14 cellular contexts compared by ENCODE assay signal in the genomic region with DNA sequence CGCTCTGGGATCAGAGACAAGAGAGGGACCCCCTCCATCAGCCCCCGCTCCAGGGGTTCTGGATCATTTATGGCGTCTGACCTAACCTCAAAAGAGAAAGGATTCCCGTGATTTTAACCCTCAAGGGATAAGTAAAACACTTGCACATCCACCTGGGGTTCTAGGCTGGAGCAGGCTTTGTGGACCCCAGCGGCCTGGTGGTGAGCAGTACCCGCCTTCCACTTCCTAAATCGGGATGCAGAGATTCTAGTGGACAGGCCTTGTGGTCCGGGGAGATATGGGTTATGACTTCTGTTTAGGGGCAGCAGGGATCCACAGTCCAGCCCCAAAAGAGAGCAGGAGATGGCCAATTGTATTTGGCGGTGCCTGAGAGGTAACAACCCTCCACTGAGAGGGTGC. TPM values are rescaled to one million over a fixed set of nuclear protein-coding genes. Genes with fewer than 3 reads are reported as not detected.
A peak's percentile ranks its signal among the peaks of the same experiment; 100 is the strongest.
DNase-seq lines count a peak whose midpoint lies in the region; ATAC-seq and TF ChIP-seq lines count a peak whose summit lies in the region.
"Had no signal": no experiment of that assay in that cellular context is flagged by ENCODE, and none has a peak within 500 bp of the region (broad histone marks: within the 10 kb centered on the region; RNA-seq: fewer than 3 reads in every experiment).

No MANE protein-coding gene starts in this region.

- CTCF ChIA-PET in RWPE1 (lab: Yijun Ruan, JAX) = interaction anchor here (0.6 to 1.3 kb wide), 2 partner anchors 84 to 1567 kb away, joined by 4 read pairs; partner anchors contain the start of gene HES7

- H3K27me3 ChIP-seq in esophagus (ENCODE audit: control insufficient read depth in 1 of 2, insufficient read depth in 2 of 2, low read length in 2 of 2) (no peaks in the 10 kb centered on the region), neuron (ENCODE audit: insufficient read depth, low read length) (peaks cover 13% of the 10 kb centered on the region)

- peaks cover 68 to 79% (median 73%) of the 10 kb centered on the region in 3 donors for H3K27me3 Mint-ChIP-seq in CD14-positive monocyte (ENCODE audit: low read depth in 3 of 3)

- 51 to 52% methylated on average over 9 of the region's 9 CpGs for WGBS in esophagus, 2 donors

- H3K36me3 ChIP-seq in esophagus (ENCODE audit: control insufficient read depth in 2 of 2, insufficient read depth in 2 of 2, low read length in 1 of 2) = no peaks in the 10 kb centered on the region
- no peaks in the 10 kb centered on the region for H3K36me3 ChIP-seq in neuron (ENCODE audit: insufficient read depth, low read length)

- H3K4me3 ChIP-seq in esophagus (ENCODE audit: low read depth in 1 of 2, low read length in 2 of 2) (peak overlapping the region; percentile 46 to 67), neuron (ENCODE audit: low read length) (peak overlapping the region; percentile 31)

- POLR2A ChIA-PET in RWPE1 (lab: Yijun Ruan, JAX; ENCODE audit: low non-redundant PET) = no interaction called here

- intact Hi-C loops in CD14-positive monocyte (cut with micrococcal nuclease) = no loop called here

- no peak overlapping the region for H2AFZ ChIP-seq in neuron (ENCODE audit: low read depth, low read length)

- no peak overlapping the region for H3K27ac Mint-ChIP-seq in CD14-positive monocyte

- H3K36me3 Mint-ChIP-seq in CD14-positive monocyte = peaks cover 0 to 7% of the 10 kb centered on the region in 2 donors

- H3K4me1 Mint-ChIP-seq in CD14-positive monocyte = peaks cover 10% of the 10 kb centered on the region

- TF ChIP-seq CTCF in CD14-positive monocyte (IDR thresholded peaks at IDR 0.05) (no peak), RWPE1 (conservative IDR thresholded peaks at IDR 0.05; ENCODE audit: low read depth) (no peak)

- ATAC-seq in GM18519 (IDR thresholded peaks at IDR 0.05; ENCODE audit: low FRiP score, unreplicated experiment) = no peak
- ATAC-seq in GM19023 (IDR thresholded peaks at IDR 0.05; ENCODE audit: unreplicated experiment) = no peak

- H3K27ac ChIP-seq in RWPE1 (peak overlapping the region; percentile 100), esophagus (ENCODE audit: low read depth in 2 of 2, low read length in 1 of 2) (peak overlapping the region; percentile 72 to 78)

- peak overlapping the region; percentile 58 to 83 for H3K4me3 Mint-ChIP-seq in CD14-positive monocyte

- DNase-seq in CD14-positive monocyte (ENCODE audit: low spot score) (no peak), RWPE1 (ENCODE audit: low spot score) (no peak)
- no peak for DNase-seq in stimulated activated CD4-positive, alpha-beta T cell treated with anti-CD3 and anti-CD28 coated beads, Interleukin-4, amount 100 ng/mL, for 1 hour
- no peak for DNase-seq in stimulated activated CD4-positive, alpha-beta T cell treated with anti-CD3 and anti-CD28 coated beads, Interleukin-2, amount 100 ng/mL, for 48 hours
- DNase-seq: activated effector memory CD4-positive, alpha-beta T cell treated with anti-CD3 and anti-CD28 coated beads, Interleukin-2, amount 50 U/mL, for 16 hours; IMR-90; islet precursor cell; NCI-H2171 treated with DMSO at 0.1 percent for 48 hours; RPMI8226; stimulated activated CD8-positive, alpha-beta memory T cell treated with anti-CD3 and anti-CD28 coated beads, Interleukin-4, amount 100 ng/mL, for 48 hours had no signal

- H3K9me3 Mint-ChIP-seq in CD14-positive monocyte = peaks cover 5 to 29% (median 7%) of the 10 kb centered on the region in 7 donors

- H3K9me3 ChIP-seq in esophagus (ENCODE audit: control insufficient read depth in 2 of 2, insufficient read depth in 1 of 2, low read depth in 1 of 2, low read length in 1 of 2) (no peaks in the 10 kb centered on the region), neuron (ENCODE audit: low read length) (no peaks in the 10 kb centered on the region)

- H3K4me1 ChIP-seq in esophagus (ENCODE audit: control insufficient read depth in 2 of 2, insufficient read depth in 2 of 2, low read length in 1 of 2) (peaks cover 6 to 10% of the 10 kb centered on the region in 2 donors), neuron (ENCODE audit: insufficient read depth, low read length) (peaks cover 16% of the 10 kb centered on the region)

RNA-seq across cellular contexts. Expression of gene PITPNM3, which starts 0.7 kb away (rescaled TPM):
- polyA plus RNA-seq in CD14-positive monocyte (not detected), esophagus (10 to 100 TPM in 1 of 2 donors, 1 to 10 TPM in 1; 9.5 to 14.4 TPM)

Comparison
In these comparisons a context has a peak if more than half of its experiments do, and no peak if none do; other contexts are left out.
1. RNA of gene PITPNM3, which starts 0.7 kb away (polyA plus RNA-seq): 9.5 to 14.4 TPM in esophagus; not detected in CD14-positive monocyte; every median in the first group is over 10 times any median in the second.